8 cellular contexts compared by ENCODE assay signal in the genomic region with DNA sequence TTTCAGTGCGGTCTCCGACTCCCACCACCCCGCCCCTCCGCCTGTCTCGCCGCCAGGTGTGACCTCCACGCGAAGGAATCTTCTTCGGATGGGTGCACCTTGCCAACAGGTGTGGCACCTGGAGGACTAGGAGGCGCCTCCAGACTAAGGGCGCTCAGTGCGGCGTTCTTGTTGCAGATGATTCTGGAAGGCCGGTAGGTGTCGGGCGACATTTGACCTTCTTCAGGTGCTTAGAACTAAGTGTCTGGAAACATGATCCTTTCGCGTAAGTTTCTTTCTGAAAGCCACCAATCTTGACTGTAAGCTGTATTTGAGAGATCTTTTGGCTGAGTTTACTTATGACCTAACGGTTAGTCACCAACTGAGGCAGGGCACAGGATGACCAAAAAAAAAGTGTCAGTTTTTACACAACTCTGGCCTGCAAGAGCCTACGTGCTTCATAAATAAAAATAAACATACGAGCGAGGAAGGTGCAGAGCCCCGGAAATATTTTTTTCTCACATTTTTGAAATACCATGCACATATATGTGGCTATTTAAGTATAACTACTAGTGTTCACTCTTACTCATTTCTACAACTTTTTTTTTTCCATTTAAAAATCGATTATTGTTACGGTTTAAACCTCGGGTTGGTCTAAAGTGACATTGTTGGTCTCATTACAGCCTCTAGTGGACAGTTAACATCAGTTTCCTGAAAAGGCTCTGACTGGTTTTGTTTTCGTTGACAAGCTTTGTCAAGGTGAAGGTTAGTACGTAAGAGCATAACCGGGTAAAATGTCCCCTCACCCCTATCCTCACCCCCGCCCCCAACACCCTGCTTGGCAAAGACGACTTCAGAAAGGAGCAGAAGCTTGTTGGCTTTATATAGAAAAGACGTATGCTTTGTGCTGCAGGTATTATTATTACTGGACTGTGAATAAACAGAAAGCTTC. TPM values are rescaled to one million over a fixed set of nuclear protein-coding genes. Genes with fewer than 3 reads are reported as not detected.
DNase-seq lines count a peak whose midpoint lies in the region; ATAC-seq and TF ChIP-seq lines count a peak whose summit lies in the region.

No MANE protein-coding gene starts in this region.

- H3K4me2 ChIP-seq in PC-9, result peak overlapping the region; percentile 97

- H3K27ac ChIP-seq in C4-2B (no peak overlapping the region), PC-9 (peak overlapping the region; percentile 97), tibial artery (peak overlapping the region; percentile 91 to 99)

- H3K36me3 ChIP-seq in PC-9 (ENCODE audit: low read depth), result no peaks in the 10 kb centered on the region
- no peaks in the 10 kb centered on the region for H3K36me3 ChIP-seq in tibial artery

- no peaks in the 10 kb centered on the region for H3K9me2 ChIP-seq in PC-9 (ENCODE audit: insufficient read depth)

- TF ChIP-seq CTCF in C4-2B (conservative IDR thresholded peaks at IDR 0.05), result peak; percentile 90
- peak; percentile 81 for TF ChIP-seq CTCF in PC-9 (conservative IDR thresholded peaks at IDR 0.05)
- TF ChIP-seq CTCF in fibroblast of mammary gland (conservative IDR thresholded peaks at IDR 0.05; ENCODE audit: control insufficient read depth, insufficient read depth, low read depth, low read length), result peak; percentile 94
- peak; percentile 57 to 78 (median 67) for TF ChIP-seq CTCF in nephron (IDR thresholded peaks at IDR 0.05; ENCODE audit: unreplicated experiment in 3 of 3)
- TF ChIP-seq CTCF in tibial artery (IDR thresholded peaks at IDR 0.05), result peak; percentile 79 to 82

- intact Hi-C loops in PC-9 (cut with micrococcal nuclease; ENCODE audit: unreplicated experiment) (loop anchor here (1.0 to 5.0 kb wide), 7 partner anchors 50 to 1071 kb away; no protein-coding TSS in a partner anchor), tibial artery (cut with DNase I; ENCODE audit: low total_unique reads) (loop anchor here (5.0 to 10.0 kb wide), 2 partner anchors 218 to 431 kb away; no protein-coding TSS in a partner anchor)
- intact Hi-C loops in activated T-helper 1 cell treated with anti-CD3 and anti-CD28 coated beads, Interleukin-12 subunit alpha, Interleukin-12 subunit beta, Interleukin-2, Interleukin-4 antibody, amounts not matched to agents 30 ng/mL and 10 ng/mL and 1 ng/mL, durations not matched to agents 14 hours and 24 hours and 36 hours (cut with micrococcal nuclease), result loop anchor here (1.0 to 10.0 kb wide), 9 partner anchors 74 to 988 kb away; no protein-coding TSS in a partner anchor

- no peaks in the 10 kb centered on the region for H3K27me3 Mint-ChIP-seq in activated T-helper 1 cell treated with anti-CD3 and anti-CD28 coated beads, Interleukin-12 subunit alpha, Interleukin-12 subunit beta, Interleukin-2, Interleukin-4 antibody, amounts not matched to agents 30 ng/mL and 10 ng/mL and 1 ng/mL, durations not matched to agents 14 hours and 24 hours and 36 hours (ENCODE audit: insufficient read depth)
- no peaks in the 10 kb centered on the region for H3K27me3 Mint-ChIP-seq in nephron (ENCODE audit: low read depth)

- H3K9me3 ChIP-seq in PC-9 (ENCODE audit: insufficient read depth, low read depth) (no peaks in the 10 kb centered on the region), tibial artery (no peaks in the 10 kb centered on the region)

- H3K79me2 ChIP-seq in PC-9 (ENCODE audit: low read depth), result peaks cover 27% of the 10 kb centered on the region

- CTCF ChIA-PET in PC-9 (lab: Charles Lee), result interaction anchor here (0.6 to 1.7 kb wide), 16 partner anchors 14 to 431 kb away, joined by 3 to 16 read pairs (median 6); no protein-coding TSS in a partner anchor

- DNase-seq in PC-9 (peak; percentile 79 to 95), fibroblast of mammary gland (ENCODE audit: low read depth) (peak; percentile 97), tibial artery (peak in 1 of 2 donors; percentile 76)
- DNase-seq in activated T-helper 1 cell treated with anti-CD3 and anti-CD28 coated beads, Interleukin-12 subunit alpha, Interleukin-12 subunit beta, Interleukin-2, Interleukin-4 antibody, amounts not matched to agents 30 ng/mL and 10 ng/mL and 1 ng/mL, durations not matched to agents 14 hours and 24 hours and 36 hours (ENCODE audit: low spot score), result peak; percentile 41

- POLR2A ChIA-PET in PC-9 (lab: Charles Lee; ENCODE audit: unreplicated experiment), result interaction anchor here (0.6 to 0.7 kb wide), 2 partner anchors 139 to 174 kb away, joined by 3 to 8 read pairs; no protein-coding TSS in a partner anchor

- peaks cover 61% of the 10 kb centered on the region for H3K4me1 ChIP-seq in PC-9 (replicated peaks; ENCODE audit: insufficient read depth)
- H3K4me1 ChIP-seq in tibial artery, result peaks cover 0 to 50% (median 22%) of the 10 kb centered on the region in 4 donors

- H4K20me1 ChIP-seq in PC-9 (ENCODE audit: insufficient read depth), result no peaks in the 10 kb centered on the region

- H3K4me3 ChIP-seq in PC-9 (peak overlapping the region; percentile 84), fibroblast of mammary gland (ENCODE audit: control insufficient read depth, low read depth, low read length) (peak overlapping the region; percentile 81), tibial artery (peak overlapping the region; percentile 69 to 86)

- ATAC-seq in GM19025 (IDR thresholded peaks at IDR 0.05; ENCODE audit: low read depth, unreplicated experiment), result peak; percentile 24
- ATAC-seq in HG03520 (IDR thresholded peaks at IDR 0.05; ENCODE audit: unreplicated experiment), result peak; percentile 36

- H3K27me3 ChIP-seq in PC-9 (ENCODE audit: insufficient read depth, low read depth), result no peaks in the 10 kb centered on the region
- H3K27me3 ChIP-seq in tibial artery, result no peaks in the 10 kb centered on the region

- peaks cover 65% of the 10 kb centered on the region for H3K4me1 Mint-ChIP-seq in activated T-helper 1 cell treated with anti-CD3 and anti-CD28 coated beads, Interleukin-12 subunit alpha, Interleukin-12 subunit beta, Interleukin-2, Interleukin-4 antibody, amounts not matched to agents 30 ng/mL and 10 ng/mL and 1 ng/mL, durations not matched to agents 14 hours and 24 hours and 36 hours (ENCODE audit: low read depth)
- H3K4me1 Mint-ChIP-seq in nephron, result peaks cover 34% of the 10 kb centered on the region

- H3K4me3 Mint-ChIP-seq in activated T-helper 1 cell treated with anti-CD3 and anti-CD28 coated beads, Interleukin-12 subunit alpha, Interleukin-12 subunit beta, Interleukin-2, Interleukin-4 antibody, amounts not matched to agents 30 ng/mL and 10 ng/mL and 1 ng/mL, durations not matched to agents 14 hours and 24 hours and 36 hours, result peak overlapping the region; percentile 97
- peak overlapping the region; percentile 98 to 100 (median 100) for H3K4me3 Mint-ChIP-seq in nephron

- H2AFZ ChIP-seq in PC-9, result peak overlapping the region; percentile 77

- H3F3A ChIP-seq in PC-9 (ENCODE audit: insufficient read depth, low read depth), result peaks cover 37% of the 10 kb centered on the region

- BruUV-seq in PC-9 (replicated peaks; lab: Mats Ljungman, UMichigan), result TSS peak; percentile 60

- H3K36me3 Mint-ChIP-seq in activated T-helper 1 cell treated with anti-CD3 and anti-CD28 coated beads, Interleukin-12 subunit alpha, Interleukin-12 subunit beta, Interleukin-2, Interleukin-4 antibody, amounts not matched to agents 30 ng/mL and 10 ng/mL and 1 ng/mL, durations not matched to agents 14 hours and 24 hours and 36 hours (ENCODE audit: low read depth), result peaks cover 31% of the 10 kb centered on the region
- no peaks in the 10 kb centered on the region for H3K36me3 Mint-ChIP-seq in nephron (ENCODE audit: low read depth)

- H3K27ac Mint-ChIP-seq in activated T-helper 1 cell treated with anti-CD3 and anti-CD28 coated beads, Interleukin-12 subunit alpha, Interleukin-12 subunit beta, Interleukin-2, Interleukin-4 antibody, amounts not matched to agents 30 ng/mL and 10 ng/mL and 1 ng/mL, durations not matched to agents 14 hours and 24 hours and 36 hours, result peak overlapping the region; percentile 99
- H3K27ac Mint-ChIP-seq in nephron, result peak overlapping the region; percentile 50 to 100 (median 67)

- no peaks in the 10 kb centered on the region for H3K9me3 Mint-ChIP-seq in activated T-helper 1 cell treated with anti-CD3 and anti-CD28 coated beads, Interleukin-12 subunit alpha, Interleukin-12 subunit beta, Interleukin-2, Interleukin-4 antibody, amounts not matched to agents 30 ng/mL and 10 ng/mL and 1 ng/mL, durations not matched to agents 14 hours and 24 hours and 36 hours
- H3K9me3 Mint-ChIP-seq in nephron, result no peaks in the 10 kb centered on the region

RNA-seq across cellular contexts. Expression of a gene that starts 1.6 kb away (rescaled TPM):
- total RNA-seq in PC-9 (2021), result 35.6 and 42.7 TPM in 2 replicates
- 107 and 109 TPM in 2 replicates for total RNA-seq in activated T-helper 1 cell treated with anti-CD3 and anti-CD28 coated beads, Interleukin-12 subunit alpha, Interleukin-12 subunit beta, Interleukin-2, Interleukin-4 antibody, amounts not matched to agents 30 ng/mL and 10 ng/mL and 1 ng/mL, durations not matched to agents 14 hours and 24 hours and 36 hours
